9 cellular contexts compared by ENCODE assay signal in the genomic region with DNA sequence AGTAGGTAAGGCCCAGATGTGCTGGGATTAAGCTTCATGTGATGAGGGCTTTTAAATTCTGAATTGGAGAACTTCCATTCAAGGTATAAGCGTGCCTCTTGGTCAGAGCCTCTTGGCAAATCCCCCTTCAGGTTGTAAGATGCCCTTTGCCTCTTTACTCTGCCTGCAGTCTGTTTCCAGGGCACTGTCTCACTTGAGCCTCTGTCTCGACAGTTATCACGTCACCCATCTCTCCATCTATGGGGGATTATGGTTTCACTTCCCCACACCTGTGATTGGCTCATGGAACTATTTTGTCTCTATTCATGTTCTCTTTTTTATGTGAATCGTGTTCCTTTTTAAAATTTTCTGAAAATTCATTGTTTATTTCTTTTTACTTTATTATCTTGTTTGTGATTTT. TPM values are rescaled to one million over a fixed set of nuclear protein-coding genes. Genes with fewer than 3 reads are reported as not detected.
DNase-seq lines count a peak whose midpoint lies in the region; ATAC-seq lines count a peak whose summit lies in the region.
"Had no signal": no experiment of that assay in that cellular context is flagged by ENCODE, and none has a peak within 500 bp of the region (broad histone marks: within the 10 kb centered on the region; RNA-seq: fewer than 3 reads in every experiment).

No MANE protein-coding gene starts in this region.

- ATAC-seq in GM18517 (IDR thresholded peaks at IDR 0.05; ENCODE audit: unreplicated experiment) (peak; percentile 81), GM21447 (IDR thresholded peaks at IDR 0.05; ENCODE audit: unreplicated experiment) (peak; percentile 79), HG03575 (IDR thresholded peaks at IDR 0.05; ENCODE audit: extremely low read depth, insufficient number of reproducible peaks, low FRiP score, unreplicated experiment) (peak; percentile 63), HG02852 (IDR thresholded peaks at IDR 0.05; ENCODE audit: unreplicated experiment) (no peak)

- peak overlapping the region; percentile 2 to 70 (median 51) for H3K27ac Mint-ChIP-seq in immature natural killer cell

- no peak overlapping the region for H3K4me3 Mint-ChIP-seq in immature natural killer cell

- peaks cover 62 to 81% of the 10 kb centered on the region in 2 donors for H3K4me1 Mint-ChIP-seq in immature natural killer cell

- H3K27me3 Mint-ChIP-seq in immature natural killer cell (ENCODE audit: low read depth in 3 of 3), result peaks cover 0 to 14% (median 0%) of the 10 kb centered on the region in 3 donors

- no peaks in the 10 kb centered on the region for H3K9me3 Mint-ChIP-seq in immature natural killer cell

- H3K36me3 Mint-ChIP-seq in immature natural killer cell, result peaks cover 27 to 70% (median 34%) of the 10 kb centered on the region in 3 donors

- DNase-seq in immature natural killer cell, result no peak
- DNase-seq in nucleus accumbens (lab: John Stamatoyannopoulos, UW), result no peak
- DNase-seq in stimulated activated naive CD4-positive, alpha-beta T cell (lab: John Stamatoyannopoulos, UW), result no peak
- DNase-seq: glutamatergic neuron, NCI-H446 treated with DMSO at 0.1 percent for 48 hours had no signal

RNA-seq across cellular contexts. Expression of a gene that starts 51.7 kb away (rescaled TPM):
- polyA plus RNA-seq in immature natural killer cell, result 10 to 100 TPM; 34.0 to 54.6 (median 37.5) TPM

RNA-seq across cellular contexts. Expression of a gene that starts 51.8 kb away (rescaled TPM):
- 10 to 100 TPM; 42.1 to 73.4 (median 58.6) TPM for polyA plus RNA-seq in immature natural killer cell
